In genomic region chr6:167825759-167826229, GRCh38 we compare ENCODE assay signal across 1 cellular context.
TF ChIP-seq lines count a peak whose summit lies in the region.

No MANE protein-coding gene starts in this region.

TF ChIP-seq in HepG2, 621 proteins besides CTCF, POLR2A, EP300 and RAD21 (continued from another document and continues in another):
- TF ChIP-seq ZNF276 (CRISPR knock-in tag; IDR thresholded peaks at IDR 0.05; ENCODE audit: low read depth) = no peak
- TF ChIP-seq TEAD3 (CRISPR knock-in tag; optimal IDR thresholded peaks at IDR 0.05; ENCODE audit: borderline replicate concordance) = peak; percentile 3
- peak; percentile 12 for TF ChIP-seq ZNF781 (CRISPR knock-in tag; IDR thresholded peaks at IDR 0.05; ENCODE audit: borderline replicate concordance, not compliant biosample characterization)
- no peak for TF ChIP-seq CERS6 (CRISPR knock-in tag; IDR thresholded peaks at IDR 0.05)
- TF ChIP-seq SRF (IDR thresholded peaks at IDR 0.05; ENCODE audit: low read depth, low read length) = no peak
- TF ChIP-seq CENPBD1 (CRISPR knock-in tag; IDR thresholded peaks at IDR 0.05; ENCODE audit: borderline replicate concordance, low read depth) = no peak
- no peak; the same call in 1 of the 2 replicates for TF ChIP-seq GFI1 (CRISPR knock-in tag; IDR thresholded peaks at IDR 0.05; ENCODE audit: borderline replicate concordance)
- TF ChIP-seq GATAD1 (CRISPR knock-in tag; IDR thresholded peaks at IDR 0.05) = no peak
- TF ChIP-seq ZNF329 (CRISPR knock-in tag; IDR thresholded peaks at IDR 0.05; ENCODE audit: low read depth) = no peak; the same call in 1 of the 2 replicates
- TF ChIP-seq ZBTB26 (CRISPR knock-in tag; IDR thresholded peaks at IDR 0.05; ENCODE audit: borderline replicate concordance) = no peak
- no peak for TF ChIP-seq SMAD3 (CRISPR knock-in tag; IDR thresholded peaks at IDR 0.05)
- no peak for TF ChIP-seq TBP (CRISPR knock-in tag; IDR thresholded peaks at IDR 0.05)
- no peak for TF ChIP-seq ZNF792 (CRISPR knock-in tag; IDR thresholded peaks at IDR 0.05)
- no peak for TF ChIP-seq PAWR (CRISPR knock-in tag; IDR thresholded peaks at IDR 0.05; ENCODE audit: borderline replicate concordance)
- no peak for TF ChIP-seq ZFAT (CRISPR knock-in tag; conservative IDR thresholded peaks at IDR 0.05)
- TF ChIP-seq SIX4 (CRISPR knock-in tag; IDR thresholded peaks at IDR 0.05) = no peak
- no peak for TF ChIP-seq KLF11 (CRISPR knock-in tag; IDR thresholded peaks at IDR 0.05)
- no peak; the same call in 1 of the 2 replicates for TF ChIP-seq HMG20A (CRISPR knock-in tag; IDR thresholded peaks at IDR 0.05; ENCODE audit: borderline replicate concordance)
- TF ChIP-seq ZNF614 (CRISPR knock-in tag; IDR thresholded peaks at IDR 0.05; ENCODE audit: borderline replicate concordance) = no peak
- peak; percentile 32; the same call in 1 of the 2 replicates for TF ChIP-seq POLR2G (IDR thresholded peaks at IDR 0.05; ENCODE audit: low read depth, low read length)
- TF ChIP-seq MXD1 (CRISPR knock-in tag; IDR thresholded peaks at IDR 0.05) = 0 out of 2 replicates have a peak, but pooled peaks have one; percentile 35
- no peak for TF ChIP-seq MIER3 (CRISPR knock-in tag; IDR thresholded peaks at IDR 0.05; ENCODE audit: borderline replicate concordance)
- no peak for TF ChIP-seq SRSF9 (IDR thresholded peaks at IDR 0.05; ENCODE audit: borderline replicate concordance, insufficient read depth, low read depth, low read length, poor library complexity, severe bottlenecking)
- no peak for TF ChIP-seq ZNF580 (CRISPR knock-in tag; IDR thresholded peaks at IDR 0.05; ENCODE audit: borderline replicate concordance, low read depth)
- TF ChIP-seq MYPOP (CRISPR knock-in tag; IDR thresholded peaks at IDR 0.05) = peak; percentile 70; the same call in 1 of the 2 replicates
- TF ChIP-seq DR1 (CRISPR knock-in tag; IDR thresholded peaks at IDR 0.05) = no peak
- TF ChIP-seq ZNF260 (CRISPR knock-in tag; IDR thresholded peaks at IDR 0.05; ENCODE audit: borderline replicate concordance, low read depth) = no peak
- TF ChIP-seq TARDBP (CRISPR knock-in tag; IDR thresholded peaks at IDR 0.05) = no peak
- peak; percentile 2; the same call in 1 of the 2 replicates for TF ChIP-seq TCF7 (IDR thresholded peaks at IDR 0.05; ENCODE audit: low read depth)
- TF ChIP-seq ZEB1 (IDR thresholded peaks at IDR 0.05; ENCODE audit: insufficient replicate concordance, low read depth) = peak; percentile 94
- TF ChIP-seq RBM39 (IDR thresholded peaks at IDR 0.05; ENCODE audit: low read depth, low read length, poor library complexity, severe bottlenecking) = no peak
- TF ChIP-seq CHD2 (IDR thresholded peaks at IDR 0.05; ENCODE audit: low read depth, low read length) = no peak
- TF ChIP-seq ZNF704 (CRISPR knock-in tag; IDR thresholded peaks at IDR 0.05; ENCODE audit: borderline replicate concordance) = no peak
- TF ChIP-seq HHEX (CRISPR knock-in tag; IDR thresholded peaks at IDR 0.05) = no peak
- no peak for TF ChIP-seq SMAD9 (CRISPR knock-in tag; IDR thresholded peaks at IDR 0.05)
- TF ChIP-seq ZNF235 (CRISPR knock-in tag; IDR thresholded peaks at IDR 0.05; ENCODE audit: borderline replicate concordance) = peak; percentile 90
- no peak for TF ChIP-seq ZBTB8A (CRISPR knock-in tag; IDR thresholded peaks at IDR 0.05; ENCODE audit: borderline replicate concordance, low read depth)
- TF ChIP-seq ZBTB33 (CRISPR knock-in tag; IDR thresholded peaks at IDR 0.05) = no peak
- TF ChIP-seq HES4 (CRISPR knock-in tag; IDR thresholded peaks at IDR 0.05; ENCODE audit: borderline replicate concordance) = no peak
- no peak for TF ChIP-seq ZBTB49 (CRISPR knock-in tag; IDR thresholded peaks at IDR 0.05; ENCODE audit: borderline replicate concordance)
- no peak for TF ChIP-seq USF2 (IDR thresholded peaks at IDR 0.05; ENCODE audit: low read depth, low read length)
- no peak for TF ChIP-seq USF2 (CRISPR knock-in tag; IDR thresholded peaks at IDR 0.05; ENCODE audit: borderline replicate concordance)
- no peak for TF ChIP-seq FOXJ3 (CRISPR knock-in tag; IDR thresholded peaks at IDR 0.05; ENCODE audit: borderline replicate concordance)
- TF ChIP-seq ZFP90 (CRISPR knock-in tag; IDR thresholded peaks at IDR 0.05; ENCODE audit: borderline replicate concordance) = no peak
- TF ChIP-seq HMG20B (CRISPR knock-in tag; conservative IDR thresholded peaks at IDR 0.05) = no peak
- TF ChIP-seq ZMYM2 (CRISPR knock-in tag; IDR thresholded peaks at IDR 0.05) = peak; percentile 75
- TF ChIP-seq SETDB1 (CRISPR knock-in tag; IDR thresholded peaks at IDR 0.05; ENCODE audit: borderline replicate concordance) = no peak
- TF ChIP-seq KLF12 (CRISPR knock-in tag; IDR thresholded peaks at IDR 0.05; ENCODE audit: borderline replicate concordance) = peak; percentile 74; the same call in 1 of the 2 replicates
- no peak for TF ChIP-seq FOXP1 (IDR thresholded peaks at IDR 0.05)
- TF ChIP-seq FOXP1 (CRISPR knock-in tag; IDR thresholded peaks at IDR 0.05) = no peak
- no peak; the same call in 1 of the 2 replicates for TF ChIP-seq SMAD1 (CRISPR knock-in tag; IDR thresholded peaks at IDR 0.05; ENCODE audit: borderline replicate concordance, low read depth)
- peak; percentile 91 for TF ChIP-seq ZMAT3 (CRISPR knock-in tag; conservative IDR thresholded peaks at IDR 0.05)
- TF ChIP-seq ZNF510 (CRISPR knock-in tag; IDR thresholded peaks at IDR 0.05; ENCODE audit: low read depth) = no peak
- no peak for TF ChIP-seq E2F5 (CRISPR knock-in tag; conservative IDR thresholded peaks at IDR 0.05)
- TF ChIP-seq KAT7 (CRISPR knock-in tag; IDR thresholded peaks at IDR 0.05; ENCODE audit: borderline replicate concordance) = no peak; the same call in 1 of the 2 replicates
- no peak for TF ChIP-seq ZFP36L2 (CRISPR knock-in tag; IDR thresholded peaks at IDR 0.05)
- TF ChIP-seq TBX3 (IDR thresholded peaks at IDR 0.05; ENCODE audit: borderline replicate concordance) = no peak
- TF ChIP-seq FIP1L1 (IDR thresholded peaks at IDR 0.05; ENCODE audit: borderline replicate concordance, insufficient read depth, low read depth, low read length) = no peak
